In genomic region chr20:22586645-22587310, GRCh38 we compare ENCODE assay signal across 2 cellular contexts.
TF ChIP-seq lines count a peak whose summit lies in the region.

No MANE protein-coding gene starts in this region.

TF ChIP-seq in HEK293, 187 proteins besides CTCF, POLR2A, EP300 and RAD21 (continued from another document and continues in another):
- no peak for TF ChIP-seq ZNF658 (tag by site-specific recombination; IDR thresholded peaks at IDR 0.05)
- TF ChIP-seq ZBTB26 (tag by site-specific recombination; optimal IDR thresholded peaks at IDR 0.05), result peak; percentile 53
- no peak for TF ChIP-seq ZNF302 (tag by site-specific recombination; IDR thresholded peaks at IDR 0.05; ENCODE audit: low read depth)
- TF ChIP-seq ZNF623 (tag by site-specific recombination; IDR thresholded peaks at IDR 0.05), result no peak
- no peak for TF ChIP-seq ZNF677 (tag by site-specific recombination; IDR thresholded peaks at IDR 0.05)
- no peak for TF ChIP-seq ZNF248 (tag by site-specific recombination; IDR thresholded peaks at IDR 0.05)
- TF ChIP-seq ZNF777 (tag by site-specific recombination; IDR thresholded peaks at IDR 0.05; ENCODE audit: borderline replicate concordance), result no peak
- TF ChIP-seq ZBTB8A (tag by site-specific recombination; IDR thresholded peaks at IDR 0.05), result peak; percentile 39; the same call in 1 of the 2 replicates
- TF ChIP-seq ZNF610 (tag by site-specific recombination; IDR thresholded peaks at IDR 0.05; ENCODE audit: borderline replicate concordance), result no peak
- no peak for TF ChIP-seq MYNN (tag by site-specific recombination; IDR thresholded peaks at IDR 0.05; ENCODE audit: borderline replicate concordance)
- no peak for TF ChIP-seq SALL2 (tag by site-specific recombination; IDR thresholded peaks at IDR 0.05; ENCODE audit: borderline replicate concordance)
- no peak for TF ChIP-seq HOXA7 (CRISPR knock-in tag; IDR thresholded peaks at IDR 0.05; ENCODE audit: borderline replicate concordance)
- TF ChIP-seq ZNF791 (tag by site-specific recombination; IDR thresholded peaks at IDR 0.05), result no peak
- peak; percentile 64; the same call in 1 of the 2 replicates for TF ChIP-seq ZNF600 (tag by site-specific recombination; IDR thresholded peaks at IDR 0.05)
- 0 out of 2 replicates have a peak, but pooled peaks have one; percentile 26 for TF ChIP-seq KLF8 (tag by site-specific recombination; IDR thresholded peaks at IDR 0.05)
- no peak for TF ChIP-seq ZNF768 (tag by site-specific recombination; IDR thresholded peaks at IDR 0.05)
- no peak for TF ChIP-seq TRIM28 (IDR thresholded peaks at IDR 0.05; ENCODE audit: borderline replicate concordance, low read length)
- TF ChIP-seq SETDB1 (IDR thresholded peaks at IDR 0.05; ENCODE audit: insufficient read length, low read length), result no peak
- no peak for TF ChIP-seq ZNF274 (IDR thresholded peaks at IDR 0.05; ENCODE audit: low read length)
- no peak for TF ChIP-seq ZNF274 (tag by site-specific recombination; IDR thresholded peaks at IDR 0.05; ENCODE audit: borderline replicate concordance)
- no peak for TF ChIP-seq TSHZ1 (tag by site-specific recombination; IDR thresholded peaks at IDR 0.05; ENCODE audit: borderline replicate concordance)
- TF ChIP-seq ZNF311 (tag by site-specific recombination; IDR thresholded peaks at IDR 0.05; ENCODE audit: borderline replicate concordance), result no peak
- no peak for TF ChIP-seq ZNF19 (tag by site-specific recombination; IDR thresholded peaks at IDR 0.05; ENCODE audit: low read depth)
- peak; percentile 83 for TF ChIP-seq GLIS2 (tag by site-specific recombination; IDR thresholded peaks at IDR 0.05)
- 0 out of 2 replicates have a peak, but pooled peaks have one; percentile 7 for TF ChIP-seq EGR2 (tag by site-specific recombination; IDR thresholded peaks at IDR 0.05; ENCODE audit: low read depth)
- 0 out of 2 replicates have a peak, but pooled peaks have one; percentile 42 for TF ChIP-seq ZBTB48 (tag by site-specific recombination; IDR thresholded peaks at IDR 0.05)
- TF ChIP-seq ZFP37 (tag by site-specific recombination; IDR thresholded peaks at IDR 0.05), result 0 out of 2 replicates have a peak, but pooled peaks have one; percentile 46
- TF ChIP-seq ZBTB20 (tag by site-specific recombination; IDR thresholded peaks at IDR 0.05), result no peak
- no peak for TF ChIP-seq ZNF530 (tag by site-specific recombination; IDR thresholded peaks at IDR 0.05; ENCODE audit: low read depth)
- no peak for TF ChIP-seq ZFHX2 (tag by site-specific recombination; conservative IDR thresholded peaks at IDR 0.05)
- no peak for TF ChIP-seq FEZF1 (tag by site-specific recombination; IDR thresholded peaks at IDR 0.05)
- 0 out of 2 replicates have a peak, but pooled peaks have one; percentile 15 for TF ChIP-seq ZBTB17 (tag by site-specific recombination; IDR thresholded peaks at IDR 0.05)
- TF ChIP-seq KLF9 (tag by site-specific recombination; IDR thresholded peaks at IDR 0.05; ENCODE audit: low read depth), result peak; percentile 18; the same call in 1 of the 2 replicates
- 0 out of 2 replicates have a peak, but pooled peaks have one; percentile 29 for TF ChIP-seq KLF17 (tag by site-specific recombination; IDR thresholded peaks at IDR 0.05)
- TF ChIP-seq ZNF16 (tag by site-specific recombination; IDR thresholded peaks at IDR 0.05; ENCODE audit: low read depth), result no peak
- TF ChIP-seq ZNF2 (tag by site-specific recombination; IDR thresholded peaks at IDR 0.05), result no peak

TF ChIP-seq in K562, 482 proteins besides CTCF, POLR2A, EP300 and RAD21 (continued from another document and continues in another):
- TF ChIP-seq ZFP91 (CRISPR knock-in tag; IDR thresholded peaks at IDR 0.05) (no peak), MTA3 (IDR thresholded peaks at IDR 0.05; ENCODE audit: borderline replicate concordance) (no peak), AFF4 (CRISPR knock-in tag; IDR thresholded peaks at IDR 0.05) (no peak), ZNF280A (IDR thresholded peaks at IDR 0.05; ENCODE audit: low read depth, partially characterized antibody) (no peak), ARID3A (IDR thresholded peaks at IDR 0.05; ENCODE audit: borderline replicate concordance, low read depth, low read length) (no peak), MLX (CRISPR knock-in tag; conservative IDR thresholded peaks at IDR 0.05) (no peak), ZNF780A (CRISPR knock-in tag; IDR thresholded peaks at IDR 0.05) (no peak), RBM34 (IDR thresholded peaks at IDR 0.05; ENCODE audit: borderline replicate concordance, insufficient read depth, low read length) (no peak), ZNF354B (CRISPR knock-in tag; IDR thresholded peaks at IDR 0.05) (no peak), JUND (IDR thresholded peaks at IDR 0.05; ENCODE audit: borderline replicate concordance, low read depth, low read length) (no peak), JUND (tag; IDR thresholded peaks at IDR 0.05; ENCODE audit: borderline replicate concordance, low read depth, low read length) (no peak), ZNF175 (CRISPR knock-in tag; IDR thresholded peaks at IDR 0.05; ENCODE audit: low read depth) (no peak), ESRRB (CRISPR knock-in tag; IDR thresholded peaks at IDR 0.05; ENCODE audit: borderline replicate concordance) (no peak), CREB5 (CRISPR knock-in tag; IDR thresholded peaks at IDR 0.05) (no peak), POLR2G (IDR thresholded peaks at IDR 0.05; ENCODE audit: low read depth, low read length) (no peak), RBM39 (optimal IDR thresholded peaks at IDR 0.05; ENCODE audit: low read depth, low read length) (no peak), NCOA1 (IDR thresholded peaks at IDR 0.05; ENCODE audit: low read depth) (no peak), BRF2 (IDR thresholded peaks at IDR 0.05; ENCODE audit: borderline replicate concordance, insufficient read depth, insufficient read length) (no peak), PHB (CRISPR knock-in tag; IDR thresholded peaks at IDR 0.05) (no peak), STAG1 (CRISPR knock-in tag; IDR thresholded peaks at IDR 0.05; ENCODE audit: borderline replicate concordance) (peak; percentile 54; the same call in 1 of the 2 replicates), CTCFL (IDR thresholded peaks at IDR 0.05; ENCODE audit: borderline replicate concordance, insufficient read depth, low read depth, low read length, poor library complexity, severe bottlenecking) (peak; percentile 56), CGGBP1 (CRISPR knock-in tag; IDR thresholded peaks at IDR 0.05) (no peak), TCF15 (CRISPR knock-in tag; IDR thresholded peaks at IDR 0.05) (no peak), XRCC5 (IDR thresholded peaks at IDR 0.05; ENCODE audit: low read depth, low read length) (no peak), ZNF253 (CRISPR knock-in tag; conservative IDR thresholded peaks at IDR 0.05) (no peak), ZNF146 (CRISPR knock-in tag; IDR thresholded peaks at IDR 0.05; ENCODE audit: unreplicated experiment) (no peak)
